Comparison of ENCODE assay signal across 8 cellular contexts in the genomic region with DNA sequence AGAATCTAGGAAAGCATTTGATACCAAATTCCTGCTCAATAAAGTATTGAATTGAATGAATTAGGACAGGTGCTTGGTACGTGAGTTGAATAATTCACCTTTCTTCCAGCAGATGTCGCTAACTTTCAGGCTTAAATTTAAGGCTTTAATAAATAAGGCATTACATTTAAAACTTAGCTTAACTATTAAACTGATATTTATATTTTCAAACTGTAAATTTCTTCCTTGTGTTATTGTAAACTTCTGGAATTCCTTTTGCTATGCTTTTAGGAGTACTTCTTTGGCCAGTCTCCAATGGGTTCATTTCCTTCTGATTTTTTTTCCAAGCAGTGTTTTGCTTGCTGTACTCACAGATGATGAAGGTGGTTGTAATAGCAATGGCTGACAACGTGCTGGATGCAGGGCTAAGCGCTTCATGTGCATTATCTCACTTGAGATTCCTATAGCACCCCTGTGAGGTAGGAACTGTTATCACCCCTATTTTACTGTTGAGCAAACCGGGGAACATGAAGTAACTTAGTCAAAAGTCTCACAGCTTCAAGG.
DNase-seq lines count a peak whose midpoint lies in the region; ATAC-seq, FAIRE-seq and TF ChIP-seq lines count a peak whose summit lies in the region.

No MANE protein-coding gene starts in this region.

- H3K9me3 Mint-ChIP-seq in Caco-2 (ENCODE audit: unreplicated experiment) = no peaks in the 10 kb centered on the region

- no peak overlapping the region for H3K27ac Mint-ChIP-seq in Caco-2 (ENCODE audit: unreplicated experiment)

- H3K27me3 Mint-ChIP-seq in Caco-2 (ENCODE audit: insufficient read depth, unreplicated experiment) = no peaks in the 10 kb centered on the region

- no peak overlapping the region for H2BK120ac ChIP-seq in trophoblast cell (ENCODE audit: insufficient read depth, low read length, poor library complexity)

- intact Hi-C loops in Caco-2 (cut with micrococcal nuclease; ENCODE audit: unreplicated experiment) = loop anchor here (1.0 to 2.0 kb wide), 2 partner anchors 13 to 759 kb away; no protein-coding TSS in a partner anchor

- no peak overlapping the region for H2AK5ac ChIP-seq in trophoblast cell (ENCODE audit: low read length)

- H2BK12ac ChIP-seq in trophoblast cell (ENCODE audit: low read length) = no peak overlapping the region

- H2BK5ac ChIP-seq in trophoblast cell (ENCODE audit: low read depth, low read length, poor library complexity) = no peak overlapping the region

- CTCF ChIA-PET in Caco-2 (lab: Charles Lee) = interaction anchor here (0.6 to 1.5 kb wide), 8 partner anchors 9 to 997 kb away, joined by 3 to 6 read pairs (median 4); no protein-coding TSS in a partner anchor

- H4K12ac ChIP-seq in trophoblast cell (ENCODE audit: low read depth, low read length) = no peak overlapping the region

- H3K23ac ChIP-seq in trophoblast cell (ENCODE audit: low read length) = no peak overlapping the region

- peak; percentile 70 to 71 for DNase-seq in Caco-2
- peak; percentile 47 for DNase-seq in GM20000 (ENCODE audit: low spot score)
- DNase-seq in NCI-H1694 (lab: John Stamatoyannopoulos, UW) = peak; percentile 60
- DNase-seq in fibroblast of villous mesenchyme (ENCODE audit: low read depth) = peak; percentile 72
- DNase-seq in trophoblast cell = peak; percentile 15 to 84
- DNase-seq in occipital lobe (lab: John Stamatoyannopoulos, UW) = no peak

- no peak overlapping the region for H4K91ac ChIP-seq in trophoblast cell (ENCODE audit: low read depth, low read length)

- H3K4me3 ChIP-seq in Caco-2 (ENCODE audit: low read depth, low read length) (no peak overlapping the region), fibroblast of villous mesenchyme (ENCODE audit: low read depth, low read length) (no peak overlapping the region), trophoblast cell (ENCODE audit: low read depth, low read length) (no peak overlapping the region)

- POLR2A ChIA-PET in Caco-2 (lab: Charles Lee) = no interaction called here

- H3K4me1 ChIP-seq in Caco-2 = no peaks in the 10 kb centered on the region
- no peaks in the 10 kb centered on the region for H3K4me1 ChIP-seq in trophoblast cell (ENCODE audit: control insufficient read depth in 1 of 2, insufficient read depth in 2 of 2, low read length in 2 of 2)

- no peak overlapping the region for H3K4me3 Mint-ChIP-seq in Caco-2 (ENCODE audit: unreplicated experiment)

- no peaks in the 10 kb centered on the region for H3K36me3 ChIP-seq in Caco-2 (ENCODE audit: control insufficient read depth, insufficient read depth, low read length)
- no peaks in the 10 kb centered on the region for H3K36me3 ChIP-seq in trophoblast cell (ENCODE audit: control insufficient read depth in 1 of 2, insufficient read depth in 2 of 2, low read length in 2 of 2)

- no peaks in the 10 kb centered on the region for H3K9me3 ChIP-seq in Caco-2
- H3K9me3 ChIP-seq in trophoblast cell (ENCODE audit: insufficient read depth, low read depth, low read length) = no peaks in the 10 kb centered on the region

- no TSS peak for BruUV-seq in Caco-2 (replicated peaks; lab: Mats Ljungman, UMichigan)

- no peaks in the 10 kb centered on the region for H3K79me1 ChIP-seq in trophoblast cell (ENCODE audit: low read length)

- H3K14ac ChIP-seq in trophoblast cell (ENCODE audit: low read length) = no peak overlapping the region

- ATAC-seq in GM21360 (IDR thresholded peaks at IDR 0.05; ENCODE audit: unreplicated experiment) = no peak

- no peak overlapping the region for H4K8ac ChIP-seq in trophoblast cell (ENCODE audit: low read depth, low read length)

- H3K79me2 ChIP-seq in trophoblast cell (ENCODE audit: control insufficient read depth, insufficient read depth, low read length, poor library complexity) = no peaks in the 10 kb centered on the region

- H3K36me3 Mint-ChIP-seq in Caco-2 (ENCODE audit: insufficient read depth, unreplicated experiment) = no peaks in the 10 kb centered on the region

- FAIRE-seq in TTC549 (lab: Jason Lieb, UNC) = peak; percentile 73

- H3K4me1 Mint-ChIP-seq in Caco-2 (ENCODE audit: low read depth, unreplicated experiment) = no peaks in the 10 kb centered on the region

- H2AFZ ChIP-seq in trophoblast cell (ENCODE audit: insufficient read depth, low read length, poor library complexity) = no peak overlapping the region

- no peak overlapping the region for H3K9ac ChIP-seq in trophoblast cell (ENCODE audit: low read length)

- no peak overlapping the region for H3K4me2 ChIP-seq in trophoblast cell (ENCODE audit: low read length)

- H3K4ac ChIP-seq in trophoblast cell (ENCODE audit: low read depth, low read length) = no peak overlapping the region

- no peak overlapping the region for H3K27ac ChIP-seq in trophoblast cell (ENCODE audit: low read depth, low read length)

- no peak overlapping the region for H3K18ac ChIP-seq in trophoblast cell (ENCODE audit: low read length)

- WGBS in trophoblast cell (ENCODE audit: extremely low coverage, insufficient coverage, insufficient read length) = no CpG with 5 or more reads among the region's 5 CpGs

- TF ChIP-seq CTCF in Caco-2 (IDR thresholded peaks at IDR 0.05; ENCODE audit: insufficient read depth in 1 of 2, low read depth in 1 of 2, low read length in 1 of 2, severe bottlenecking in 1 of 2, unreplicated experiment in 1 of 2) (peak; percentile 54 to 58), GM20000 (IDR thresholded peaks at IDR 0.05; ENCODE audit: extremely low read depth, missing control alignments) (no peak), fibroblast of villous mesenchyme (IDR thresholded peaks at IDR 0.05; ENCODE audit: insufficient read depth, low read depth, low read length) (peak; percentile 59)

- H3K27me3 ChIP-seq in Caco-2 (replicated peaks; ENCODE audit: control insufficient read depth, insufficient read depth, low read length) (no peaks in the 10 kb centered on the region), trophoblast cell (ENCODE audit: insufficient read depth, low read length) (no peaks in the 10 kb centered on the region)
